ENCODE assay signal across 27 cellular contexts in the genomic region with DNA sequence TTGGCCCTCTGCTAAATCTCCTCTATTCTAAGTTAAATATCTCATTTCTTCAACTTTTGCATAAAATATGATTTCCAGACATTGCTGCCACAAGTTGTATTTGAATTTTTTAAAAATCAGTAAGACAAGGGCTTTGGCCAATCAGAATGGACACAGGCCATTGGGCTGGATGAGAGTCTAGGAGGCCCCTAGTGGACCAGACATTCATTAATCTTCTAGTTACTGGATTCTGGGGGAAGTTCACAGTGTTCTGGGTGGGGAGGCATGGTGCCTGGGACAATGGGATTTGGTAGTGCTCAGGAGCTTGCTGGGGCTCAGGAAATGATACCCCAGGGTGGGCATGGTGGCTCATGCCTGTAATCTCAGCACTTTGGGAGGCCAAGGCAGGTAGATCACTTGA.
"Had no signal": no experiment of that assay in that cellular context is flagged by ENCODE, and none has a peak within 500 bp of the region (broad histone marks: within the 10 kb centered on the region; RNA-seq: fewer than 3 reads in every experiment).

No MANE protein-coding gene starts in this region.

- H3K4me3 ChIP-seq: esophagus squamous epithelium, heart right ventricle, left lung, lower lobe of right lung, ovary, smooth muscle cell, tibial nerve, upper lobe of left lung had no signal

- H3K9me3 Mint-ChIP-seq: effector memory CD8-positive, alpha-beta T cell; naive thymus-derived CD8-positive, alpha-beta T cell; nephron progenitor cell; stimulated activated naive CD8-positive, alpha-beta T cell treated with anti-CD3 and anti-CD28 coated beads, Interleukin-15, amount 100 ng/mL, for 72 hours had no signal

- H3K27me3 ChIP-seq: esophagus squamous epithelium, heart right ventricle, left lung, ovary, tibial nerve, upper lobe of left lung had no signal

- H3K27ac Mint-ChIP-seq: nephron progenitor cell; progenitor cell of endocrine pancreas; stimulated activated naive CD8-positive, alpha-beta T cell treated with anti-CD3 and anti-CD28 coated beads, Interleukin-15, amount 100 ng/mL, for 72 hours had no signal

- ATAC-seq: effector memory CD8-positive, alpha-beta T cell; left lung; lower lobe of right lung; naive thymus-derived CD8-positive, alpha-beta T cell; stimulated activated naive CD8-positive, alpha-beta T cell treated with anti-CD3 and anti-CD28 coated beads, Interleukin-15, amount 100 ng/mL, for 72 hours had no signal

- FAIRE-seq: islet of Langerhans, urothelium cell line had no signal

- H3K9me3 ChIP-seq: esophagus squamous epithelium, heart right ventricle, left lung, lower lobe of right lung, ovary, tibial nerve, upper lobe of left lung had no signal

- DNase-seq: cortex of kidney; effector memory CD8-positive, alpha-beta T cell; erythroblast; esophagus squamous epithelium; foreskin melanocyte; glutamatergic neuron; heart right ventricle; hippocampal formation; left cardiac atrium; left lung; lower lobe of right lung; naive thymus-derived CD8-positive, alpha-beta T cell; nephron progenitor cell; occipital lobe; ovary; stimulated activated CD4-positive, alpha-beta T cell treated with anti-CD3 and anti-CD28 coated beads, Interleukin-12 subunit alpha, Interleukin-12 subunit beta, amount 100 ng/mL, for 4 hours; stimulated activated CD4-positive, alpha-beta T cell treated with anti-CD3 and anti-CD28 coated beads, Interleukin-1b, Interleukin-23, amount 100 ng/mL, for 48 hours; stimulated activated CD4-positive, alpha-beta T cell treated with anti-CD3 and anti-CD28 coated beads, Interleukin-4, amount 100 ng/mL, for 1 hour; stimulated activated CD8-positive, alpha-beta memory T cell treated with anti-CD3 and anti-CD28 coated beads, Interleukin-4, amount 100 ng/mL, for 48 hours; stimulated activated naive CD4-positive, alpha-beta T cell; stimulated activated naive CD8-positive, alpha-beta T cell treated with anti-CD3 and anti-CD28 coated beads, Interleukin-15, amount 100 ng/mL, for 72 hours; upper lobe of left lung had no signal

- H3K27ac ChIP-seq: esophagus squamous epithelium, left lung, lower lobe of right lung, ovary, tibial nerve, upper lobe of left lung had no signal

- H3K27me3 Mint-ChIP-seq: effector memory CD8-positive, alpha-beta T cell; naive thymus-derived CD8-positive, alpha-beta T cell; stimulated activated naive CD8-positive, alpha-beta T cell treated with anti-CD3 and anti-CD28 coated beads, Interleukin-15, amount 100 ng/mL, for 72 hours had no signal

- H3K4me3 Mint-ChIP-seq: effector memory CD8-positive, alpha-beta T cell; naive thymus-derived CD8-positive, alpha-beta T cell; nephron progenitor cell; stimulated activated naive CD8-positive, alpha-beta T cell treated with anti-CD3 and anti-CD28 coated beads, Interleukin-15, amount 100 ng/mL, for 72 hours had no signal

- H3K36me3 ChIP-seq: esophagus squamous epithelium, heart right ventricle, left lung, lower lobe of right lung, ovary, tibial nerve, upper lobe of left lung had no signal

- H3K4me2 ChIP-seq: smooth muscle cell had no signal
